In genomic region chr9:107635803-107636174, GRCh38 we compare ENCODE assay signal across 1 cellular context.
TF ChIP-seq lines count a peak whose summit lies in the region.

No MANE protein-coding gene starts in this region.

TF ChIP-seq in HepG2, 621 proteins besides CTCF, POLR2A, EP300 and RAD21 (continued from another document):
- TF ChIP-seq ZNF878 (CRISPR knock-in tag; IDR thresholded peaks at IDR 0.05) (no peak), TFDP2 (CRISPR knock-in tag; IDR thresholded peaks at IDR 0.05) (no peak), SMAD1 (CRISPR knock-in tag; IDR thresholded peaks at IDR 0.05; ENCODE audit: borderline replicate concordance, low read depth) (no peak), RFXAP (CRISPR knock-in tag; IDR thresholded peaks at IDR 0.05; ENCODE audit: borderline replicate concordance) (no peak), ZNF232 (CRISPR knock-in tag; IDR thresholded peaks at IDR 0.05; ENCODE audit: borderline replicate concordance) (no peak), PPARG (CRISPR knock-in tag; conservative IDR thresholded peaks at IDR 0.05) (no peak), IRF2 (CRISPR knock-in tag; IDR thresholded peaks at IDR 0.05) (no peak), ZSCAN9 (CRISPR knock-in tag; IDR thresholded peaks at IDR 0.05; ENCODE audit: borderline replicate concordance) (no peak)
